Comparison of ENCODE assay signal across 9 cellular contexts in genomic region chr6:109304284-109305015, GRCh38.
DNase-seq lines count a peak whose midpoint lies in the region; ATAC-seq and TF ChIP-seq lines count a peak whose summit lies in the region.
"Had no signal": no experiment of that assay in that cellular context is flagged by ENCODE, and none has a peak within 500 bp of the region (broad histone marks: within the 10 kb centered on the region; RNA-seq: fewer than 3 reads in every experiment).

No MANE protein-coding gene starts in this region.

- H3K27me3 ChIP-seq in Karpas-422 (ENCODE audit: low read length) = no peaks in the 10 kb centered on the region

- H3K9me3 ChIP-seq in Karpas-422 (ENCODE audit: low read length) = no peaks in the 10 kb centered on the region

- H3K27ac ChIP-seq in Karpas-422 (ENCODE audit: low read length) = no peak overlapping the region

- H3K36me3 Mint-ChIP-seq in nephron (ENCODE audit: low read depth) = no peaks in the 10 kb centered on the region

- no peaks in the 10 kb centered on the region for H4K20me1 ChIP-seq in Karpas-422 (ENCODE audit: insufficient read depth, low read depth, low read length)

- H3K9me3 Mint-ChIP-seq in nephron = no peaks in the 10 kb centered on the region

- no peaks in the 10 kb centered on the region for H3K79me2 ChIP-seq in Karpas-422 (ENCODE audit: low read length)

- H3K4me1 ChIP-seq in Karpas-422 (ENCODE audit: low read length) = peaks cover 16% of the 10 kb centered on the region

- no peak overlapping the region; the same call in 1 of the 2 replicates for H2AFZ ChIP-seq in Karpas-422 (ENCODE audit: low read length)

- peak; percentile 50 for ATAC-seq in GM18868 (IDR thresholded peaks at IDR 0.05; ENCODE audit: unreplicated experiment)
- ATAC-seq in HG03045 (IDR thresholded peaks at IDR 0.05; ENCODE audit: unreplicated experiment) = peak; percentile 47
- ATAC-seq in HG03571 (IDR thresholded peaks at IDR 0.05; ENCODE audit: unreplicated experiment) = no peak

- no peak for TF ChIP-seq CTCF in nephron (IDR thresholded peaks at IDR 0.05; ENCODE audit: unreplicated experiment in 3 of 3)

- peaks cover 4% of the 10 kb centered on the region for H3K27me3 Mint-ChIP-seq in nephron (ENCODE audit: low read depth)

- no peaks in the 10 kb centered on the region for H3K9me2 ChIP-seq in Karpas-422 (replicated peaks; ENCODE audit: insufficient read depth, low read length)

- H3K4me3 ChIP-seq in Karpas-422 (ENCODE audit: low read length) = no peak overlapping the region

- DNase-seq in UCSD-AML1 (lab: John Stamatoyannopoulos, UW; ENCODE audit: unreplicated experiment) (peak; percentile 67), middle frontal gyrus (ENCODE audit: extremely low spot score, low spot score) (no peak), COLO668 (lab: John Stamatoyannopoulos, UW; ENCODE audit: unreplicated experiment) (no peak), Karpas-422 (no peak)
- DNase-seq: cortex of kidney had no signal

- H3K4me3 Mint-ChIP-seq in nephron = no peak overlapping the region

- H3K27ac Mint-ChIP-seq in nephron = peak overlapping the region in 2 of 3 experiments; percentile 28 to 77

- no peak overlapping the region for H3K9ac ChIP-seq in Karpas-422 (ENCODE audit: low read length)

- peaks cover 22% of the 10 kb centered on the region for H3K4me1 Mint-ChIP-seq in nephron

- no peaks in the 10 kb centered on the region for H3K36me3 ChIP-seq in Karpas-422 (ENCODE audit: insufficient read depth, low read length)

- no peak overlapping the region for H3K4me2 ChIP-seq in Karpas-422 (ENCODE audit: low read depth, low read length, poor library complexity, severe bottlenecking)
